18 cellular contexts compared by ENCODE assay signal in the genomic region with DNA sequence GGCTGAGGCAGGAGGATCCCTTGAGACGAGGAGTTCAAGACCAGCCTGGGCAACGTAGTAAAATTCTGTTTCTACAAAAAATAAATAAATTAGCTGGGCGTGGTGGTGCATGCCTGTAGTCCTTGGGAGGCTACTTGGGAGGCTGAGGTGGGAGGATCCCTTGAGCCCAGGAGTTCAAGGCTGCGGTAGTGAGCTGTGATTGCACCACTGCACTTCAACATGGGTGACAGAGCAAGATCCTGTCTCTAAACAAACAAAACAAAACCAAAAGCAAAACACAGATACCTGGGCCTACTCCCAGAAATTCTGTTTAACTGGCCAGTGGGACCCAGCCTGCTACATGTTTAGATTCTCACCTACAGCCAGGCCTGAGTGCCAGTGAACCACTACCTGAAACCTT.
"Had no signal": no experiment of that assay in that cellular context is flagged by ENCODE, and none has a peak within 500 bp of the region (broad histone marks: within the 10 kb centered on the region; RNA-seq: fewer than 3 reads in every experiment).

No MANE protein-coding gene starts in this region.

- DNase-seq: activated B cell treated with CpG ODN at 0.5 μM for 24 hours; activated CD4-positive, alpha-beta T cell treated with anti-CD3 and anti-CD28 coated beads, Interleukin-2, amount 10 ng/mL, durations not matched to agents 24 days and 14 days; activated CD8-positive, alpha-beta memory T cell treated with anti-CD3 and anti-CD28 coated beads, Interleukin-2, amount 50 U/mL, for 48 hours; activated gamma-delta T cell treated with Interleukin-2 at 50 U/mL for 16 hours; amniotic stem cell; body of pancreas; central memory CD4-positive, alpha-beta T cell; esophagus squamous epithelium; midbrain; pancreas; stimulated activated CD4-positive, alpha-beta T cell treated with anti-CD3 and anti-CD28 coated beads, Interleukin-2, amount 100 ng/mL, for 48 hours; substantia nigra; T-helper 17 cell had no signal

- H3K27ac Mint-ChIP-seq: activated B cell treated with CpG ODN at 0.5 μM for 24 hours; activated CD4-positive, alpha-beta T cell treated with anti-CD3 and anti-CD28 coated beads, Interleukin-2, amount 10 ng/mL, durations not matched to agents 24 days and 14 days; activated naive CD8-positive, alpha-beta T cell; stimulated activated memory B cell treated with anti-CD40 and anti-IgM and Interleukin-4, amounts not matched to agents 10 μg/mL and 1 μg/mL and 100 μg/mL, for 72 hours; T-helper 17 cell; type B pancreatic cell had no signal

- H3K9me3 Mint-ChIP-seq: activated B cell treated with CpG ODN at 0.5 μM for 24 hours; activated CD4-positive, alpha-beta T cell treated with anti-CD3 and anti-CD28 coated beads, Interleukin-2, amount 10 ng/mL, durations not matched to agents 24 days and 14 days; stimulated activated memory B cell treated with anti-CD40 and anti-IgM and Interleukin-4, amounts not matched to agents 10 μg/mL and 1 μg/mL and 100 μg/mL, for 72 hours had no signal

- ATAC-seq: body of pancreas, T-helper 17 cell had no signal

- H3K4me3 ChIP-seq: body of pancreas, coronary artery, esophagus squamous epithelium, hepatocyte, pancreas had no signal

- H3K27me3 ChIP-seq: body of pancreas, hepatocyte, pancreas had no signal

- H3K27ac ChIP-seq: coronary artery, esophagus squamous epithelium had no signal

- H3K4me1 ChIP-seq: pancreas had no signal

- H3K4me1 Mint-ChIP-seq: activated B cell treated with CpG ODN at 0.5 μM for 24 hours; stimulated activated memory B cell treated with anti-CD40 and anti-IgM and Interleukin-4, amounts not matched to agents 10 μg/mL and 1 μg/mL and 100 μg/mL, for 72 hours had no signal

- H3K4me3 Mint-ChIP-seq: activated B cell treated with CpG ODN at 0.5 μM for 24 hours; activated CD4-positive, alpha-beta T cell treated with anti-CD3 and anti-CD28 coated beads, Interleukin-2, amount 10 ng/mL, durations not matched to agents 24 days and 14 days; activated naive CD8-positive, alpha-beta T cell; stimulated activated memory B cell treated with anti-CD40 and anti-IgM and Interleukin-4, amounts not matched to agents 10 μg/mL and 1 μg/mL and 100 μg/mL, for 72 hours; T-helper 17 cell; type B pancreatic cell had no signal

- H3K9me3 ChIP-seq: body of pancreas, esophagus squamous epithelium, pancreas had no signal

- H3K79me2 ChIP-seq: hepatocyte had no signal

- H3K36me3 Mint-ChIP-seq: activated naive CD8-positive, alpha-beta T cell; stimulated activated memory B cell treated with anti-CD40 and anti-IgM and Interleukin-4, amounts not matched to agents 10 μg/mL and 1 μg/mL and 100 μg/mL, for 72 hours; type B pancreatic cell had no signal

- H3K36me3 ChIP-seq: esophagus squamous epithelium, pancreas had no signal

- H3K4me2 ChIP-seq: hepatocyte had no signal
